In the genomic region with DNA sequence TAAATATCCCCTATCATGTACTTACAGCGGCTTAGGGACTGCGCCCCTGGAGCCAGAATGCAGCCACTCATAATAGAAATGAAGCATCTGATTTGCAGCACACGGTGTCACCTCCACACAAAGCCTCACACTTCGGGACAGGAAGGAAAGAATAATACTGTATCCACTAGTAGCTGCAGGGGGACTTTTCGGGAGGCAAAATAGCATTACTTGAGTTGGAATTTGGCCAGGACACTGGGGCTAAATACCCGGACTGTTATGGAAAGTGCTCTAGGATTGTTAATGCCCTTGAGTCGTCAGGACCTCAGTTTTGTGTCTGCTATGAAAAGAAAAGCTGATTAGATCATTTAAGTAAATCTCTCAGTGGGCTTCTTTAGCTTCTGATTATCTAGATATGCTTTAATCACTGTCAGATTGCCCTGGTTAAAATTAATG, we compare ENCODE assay signal across 2 cellular contexts.
A peak's percentile ranks its signal among the peaks of the same experiment; 100 is the strongest.
TF ChIP-seq lines count a peak whose summit lies in the region.

No MANE protein-coding gene starts in this region.

TF ChIP-seq in HEK293, 187 proteins besides CTCF, POLR2A, EP300 and RAD21 (continued from another document and continues in another):
- TF ChIP-seq ZBTB11 (tag by site-specific recombination; conservative IDR thresholded peaks at IDR 0.05; ENCODE audit: low read depth) (peak; percentile 78), ZNF169 (tag by site-specific recombination; IDR thresholded peaks at IDR 0.05) (no peak), GLIS1 (tag by site-specific recombination; IDR thresholded peaks at IDR 0.05) (peak; percentile 79), ZNF549 (tag by site-specific recombination; IDR thresholded peaks at IDR 0.05) (no peak), ZNF23 (tag by site-specific recombination; IDR thresholded peaks at IDR 0.05; ENCODE audit: borderline replicate concordance) (no peak), IKZF3 (tag by site-specific recombination; IDR thresholded peaks at IDR 0.05) (no peak), ZNF704 (tag by site-specific recombination; IDR thresholded peaks at IDR 0.05) (no peak), PATZ1 (tag by site-specific recombination; IDR thresholded peaks at IDR 0.05) (no peak), SETDB1 (IDR thresholded peaks at IDR 0.05; ENCODE audit: insufficient read length, low read length) (no peak)
- TF ChIP-seq, protein P1, sequence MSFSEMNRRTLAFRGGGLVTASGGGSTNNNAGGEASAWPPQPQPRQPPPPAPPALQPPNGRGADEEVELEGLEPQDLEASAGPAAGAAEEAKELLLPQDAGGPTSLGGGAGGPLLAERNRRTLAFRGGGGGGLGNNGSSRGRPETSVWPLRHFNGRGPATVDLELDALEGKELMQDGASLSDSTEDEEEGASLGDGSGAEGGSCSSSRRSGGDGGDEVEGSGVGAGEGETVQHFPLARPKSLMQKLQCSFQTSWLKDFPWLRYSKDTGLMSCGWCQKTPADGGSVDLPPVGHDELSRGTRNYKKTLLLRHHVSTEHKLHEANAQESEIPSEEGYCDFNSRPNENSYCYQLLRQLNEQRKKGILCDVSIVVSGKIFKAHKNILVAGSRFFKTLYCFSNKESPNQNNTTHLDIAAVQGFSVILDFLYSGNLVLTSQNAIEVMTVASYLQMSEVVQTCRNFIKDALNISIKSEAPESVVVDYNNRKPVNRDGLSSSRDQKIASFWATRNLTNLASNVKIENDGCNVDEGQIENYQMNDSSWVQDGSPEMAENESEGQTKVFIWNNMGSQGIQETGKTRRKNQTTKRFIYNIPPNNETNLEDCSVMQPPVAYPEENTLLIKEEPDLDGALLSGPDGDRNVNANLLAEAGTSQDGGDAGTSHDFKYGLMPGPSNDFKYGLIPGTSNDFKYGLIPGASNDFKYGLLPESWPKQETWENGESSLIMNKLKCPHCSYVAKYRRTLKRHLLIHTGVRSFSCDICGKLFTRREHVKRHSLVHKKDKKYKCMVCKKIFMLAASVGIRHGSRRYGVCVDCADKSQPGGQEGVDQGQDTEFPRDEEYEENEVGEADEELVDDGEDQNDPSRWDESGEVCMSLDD (tag by site-specific recombination; IDR thresholded peaks at IDR 0.05) = no peak
- TF ChIP-seq, protein P2, sequence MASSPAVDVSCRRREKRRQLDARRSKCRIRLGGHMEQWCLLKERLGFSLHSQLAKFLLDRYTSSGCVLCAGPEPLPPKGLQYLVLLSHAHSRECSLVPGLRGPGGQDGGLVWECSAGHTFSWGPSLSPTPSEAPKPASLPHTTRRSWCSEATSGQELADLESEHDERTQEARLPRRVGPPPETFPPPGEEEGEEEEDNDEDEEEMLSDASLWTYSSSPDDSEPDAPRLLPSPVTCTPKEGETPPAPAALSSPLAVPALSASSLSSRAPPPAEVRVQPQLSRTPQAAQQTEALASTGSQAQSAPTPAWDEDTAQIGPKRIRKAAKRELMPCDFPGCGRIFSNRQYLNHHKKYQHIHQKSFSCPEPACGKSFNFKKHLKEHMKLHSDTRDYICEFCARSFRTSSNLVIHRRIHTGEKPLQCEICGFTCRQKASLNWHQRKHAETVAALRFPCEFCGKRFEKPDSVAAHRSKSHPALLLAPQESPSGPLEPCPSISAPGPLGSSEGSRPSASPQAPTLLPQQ (tag by site-specific recombination; IDR thresholded peaks at IDR 0.05) = no peak

TF ChIP-seq in K562, 482 proteins besides CTCF, POLR2A, EP300 and RAD21 (continued from another document):
- TF ChIP-seq SFPQ (IDR thresholded peaks at IDR 0.05; ENCODE audit: low read depth, low read length) (no peak), PHF20 (IDR thresholded peaks at IDR 0.05; ENCODE audit: partially characterized antibody) (no peak), ZNF146 (CRISPR knock-in tag; IDR thresholded peaks at IDR 0.05; ENCODE audit: unreplicated experiment) (no peak)
- TF ChIP-seq, protein P3, sequence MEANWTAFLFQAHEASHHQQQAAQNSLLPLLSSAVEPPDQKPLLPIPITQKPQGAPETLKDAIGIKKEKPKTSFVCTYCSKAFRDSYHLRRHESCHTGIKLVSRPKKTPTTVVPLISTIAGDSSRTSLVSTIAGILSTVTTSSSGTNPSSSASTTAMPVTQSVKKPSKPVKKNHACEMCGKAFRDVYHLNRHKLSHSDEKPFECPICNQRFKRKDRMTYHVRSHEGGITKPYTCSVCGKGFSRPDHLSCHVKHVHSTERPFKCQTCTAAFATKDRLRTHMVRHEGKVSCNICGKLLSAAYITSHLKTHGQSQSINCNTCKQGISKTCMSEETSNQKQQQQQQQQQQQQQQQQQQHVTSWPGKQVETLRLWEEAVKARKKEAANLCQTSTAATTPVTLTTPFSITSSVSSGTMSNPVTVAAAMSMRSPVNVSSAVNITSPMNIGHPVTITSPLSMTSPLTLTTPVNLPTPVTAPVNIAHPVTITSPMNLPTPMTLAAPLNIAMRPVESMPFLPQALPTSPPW (CRISPR knock-in tag; IDR thresholded peaks at IDR 0.05) = no peak
